ENCODE assay signal across 9 cellular contexts in genomic region chr2:127128508-127128907, GRCh38.
DNase-seq lines count a peak whose midpoint lies in the region; ATAC-seq lines count a peak whose summit lies in the region.
"Had no signal": no experiment of that assay in that cellular context is flagged by ENCODE, and none has a peak within 500 bp of the region (broad histone marks: within the 10 kb centered on the region; RNA-seq: fewer than 3 reads in every experiment).

No MANE protein-coding gene starts in this region.

- peak overlapping the region in 1 of 2 donors; percentile 46 for H3K4me3 Mint-ChIP-seq in stimulated activated naive CD8-positive, alpha-beta T cell treated with anti-CD3 and anti-CD28 coated beads, Interleukin-15, amount 100 ng/mL, for 72 hours
- H3K4me3 Mint-ChIP-seq: T-cell had no signal

- H3K27ac Mint-ChIP-seq in stimulated activated naive CD8-positive, alpha-beta T cell treated with anti-CD3 and anti-CD28 coated beads, Interleukin-15, amount 100 ng/mL, for 72 hours: no peak overlapping the region
- H3K27ac Mint-ChIP-seq: T-cell had no signal

- DNase-seq in NCI-H526 (lab: John Stamatoyannopoulos, UW) (peak; percentile 23 to 53), NCI-H526 treated with DMSO at 0.1 percent for 48 hours (lab: John Stamatoyannopoulos, UW) (no peak), NCI-H510A treated with DMSO at 0.1 percent for 48 hours (lab: John Stamatoyannopoulos, UW) (peak; percentile 51), globus pallidus (ENCODE audit: low spot score) (peak; percentile 64), Kasumi-1 (lab: John Stamatoyannopoulos, UW) (no peak), NCI-H1048 (lab: John Stamatoyannopoulos, UW) (no peak)
- DNase-seq in stimulated activated naive CD8-positive, alpha-beta T cell treated with anti-CD3 and anti-CD28 coated beads, Interleukin-15, amount 100 ng/mL, for 72 hours: no peak

- peak; percentile 94 for ATAC-seq in HG02678 (IDR thresholded peaks at IDR 0.05; ENCODE audit: unreplicated experiment)
- ATAC-seq in stimulated activated naive CD8-positive, alpha-beta T cell treated with anti-CD3 and anti-CD28 coated beads, Interleukin-15, amount 100 ng/mL, for 72 hours: peak; percentile 65

- H3K9me3 Mint-ChIP-seq in stimulated activated naive CD8-positive, alpha-beta T cell treated with anti-CD3 and anti-CD28 coated beads, Interleukin-15, amount 100 ng/mL, for 72 hours: no peaks in the 10 kb centered on the region
- H3K9me3 Mint-ChIP-seq: T-cell had no signal

- H3K27me3 Mint-ChIP-seq in stimulated activated naive CD8-positive, alpha-beta T cell treated with anti-CD3 and anti-CD28 coated beads, Interleukin-15, amount 100 ng/mL, for 72 hours: peaks cover 9% of the 10 kb centered on the region
- H3K27me3 Mint-ChIP-seq: T-cell had no signal

- H3K4me1 Mint-ChIP-seq in stimulated activated naive CD8-positive, alpha-beta T cell treated with anti-CD3 and anti-CD28 coated beads, Interleukin-15, amount 100 ng/mL, for 72 hours: peaks cover 5% of the 10 kb centered on the region

Comparison
In these comparisons a context has a peak if more than half of its experiments do, and no peak if none do; other contexts are left out.
1. DNase-seq: peak in NCI-H526 (2 of 2), NCI-H510A treated with DMSO at 0.1 percent for 48 hours (single experiment) and globus pallidus (single experiment); none in NCI-H526 treated with DMSO at 0.1 percent for 48 hours (single experiment), stimulated activated naive CD8-positive, alpha-beta T cell treated with anti-CD3 and anti-CD28 coated beads, Interleukin-15, amount 100 ng/mL, for 72 hours (0 of 2), Kasumi-1 (0 of 2) and NCI-H1048 (single experiment).